In genomic region chr12:76084277-76085158, GRCh38 we compare ENCODE assay signal across 1 cellular context.
A peak's percentile ranks its signal among the peaks of the same experiment; 100 is the strongest.
TF ChIP-seq lines count a peak whose summit lies in the region.

A gene with protein sequence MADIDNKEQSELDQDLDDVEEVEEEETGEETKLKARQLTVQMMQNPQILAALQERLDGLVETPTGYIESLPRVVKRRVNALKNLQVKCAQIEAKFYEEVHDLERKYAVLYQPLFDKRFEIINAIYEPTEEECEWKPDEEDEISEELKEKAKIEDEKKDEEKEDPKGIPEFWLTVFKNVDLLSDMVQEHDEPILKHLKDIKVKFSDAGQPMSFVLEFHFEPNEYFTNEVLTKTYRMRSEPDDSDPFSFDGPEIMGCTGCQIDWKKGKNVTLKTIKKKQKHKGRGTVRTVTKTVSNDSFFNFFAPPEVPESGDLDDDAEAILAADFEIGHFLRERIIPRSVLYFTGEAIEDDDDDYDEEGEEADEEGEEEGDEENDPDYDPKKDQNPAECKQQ (minus strand): TSS chr12:76084685. CDS start chr12:76074219, 10,466 bp downstream.

TF ChIP-seq in K562, 482 proteins besides CTCF, POLR2A, EP300 and RAD21 (continued from another document and continues in another):
- no peak; the same call in 1 of the 2 replicates for TF ChIP-seq ZNF395 (CRISPR knock-in tag; IDR thresholded peaks at IDR 0.05)
- TF ChIP-seq ZBTB1 (CRISPR knock-in tag; IDR thresholded peaks at IDR 0.05; ENCODE audit: borderline replicate concordance, low read depth) = 0 out of 2 replicates have a peak, but pooled peaks have one; percentile 13
- peak; percentile 86 for TF ChIP-seq KDM5B (IDR thresholded peaks at IDR 0.05; ENCODE audit: insufficient replicate concordance, low read depth, low read length)
- 0 out of 2 replicates have a peak, but pooled peaks have one; percentile 35 for TF ChIP-seq ETS1 (conservative IDR thresholded peaks at IDR 0.05; ENCODE audit: control insufficient read depth, low read depth, low read length)
- TF ChIP-seq FOXA3 (CRISPR knock-in tag; conservative IDR thresholded peaks at IDR 0.05 in 1 of 2, IDR thresholded peaks at IDR 0.05 in 1 of 2) = no peak; a peak in 1 of 4 replicates
- TF ChIP-seq NFRKB (IDR thresholded peaks at IDR 0.05; ENCODE audit: low read depth) = peak; percentile 53; the same call in 1 of the 2 replicates
- peak; percentile 37; the same call in 1 of the 2 replicates for TF ChIP-seq ZBTB7A (IDR thresholded peaks at IDR 0.05; ENCODE audit: borderline replicate concordance, control insufficient read depth, low read depth, low read length)
- TF ChIP-seq, protein P1, sequence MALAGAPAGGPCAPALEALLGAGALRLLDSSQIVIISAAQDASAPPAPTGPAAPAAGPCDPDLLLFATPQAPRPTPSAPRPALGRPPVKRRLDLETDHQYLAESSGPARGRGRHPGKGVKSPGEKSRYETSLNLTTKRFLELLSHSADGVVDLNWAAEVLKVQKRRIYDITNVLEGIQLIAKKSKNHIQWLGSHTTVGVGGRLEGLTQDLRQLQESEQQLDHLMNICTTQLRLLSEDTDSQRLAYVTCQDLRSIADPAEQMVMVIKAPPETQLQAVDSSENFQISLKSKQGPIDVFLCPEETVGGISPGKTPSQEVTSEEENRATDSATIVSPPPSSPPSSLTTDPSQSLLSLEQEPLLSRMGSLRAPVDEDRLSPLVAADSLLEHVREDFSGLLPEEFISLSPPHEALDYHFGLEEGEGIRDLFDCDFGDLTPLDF (CRISPR knock-in tag; IDR thresholded peaks at IDR 0.05) = 0 out of 2 replicates have a peak, but pooled peaks have one; percentile 35
- TF ChIP-seq ZNF12 (CRISPR knock-in tag; IDR thresholded peaks at IDR 0.05) = peak; percentile 88
- peak; percentile 93 for TF ChIP-seq NRF1 (conservative IDR thresholded peaks at IDR 0.05 in 1 of 2, IDR thresholded peaks at IDR 0.05 in 1 of 2)
- TF ChIP-seq ATF1 (CRISPR knock-in tag; IDR thresholded peaks at IDR 0.05) = no peak
- TF ChIP-seq ATF1 (tag; IDR thresholded peaks at IDR 0.05) = peak; percentile 78
- no peak for TF ChIP-seq CEBPG (CRISPR knock-in tag; IDR thresholded peaks at IDR 0.05)
- no peak for TF ChIP-seq CEBPG (tag; conservative IDR thresholded peaks at IDR 0.05 in 1 of 2, IDR thresholded peaks at IDR 0.05 in 1 of 2)
- no peak for TF ChIP-seq CREBBP (IDR thresholded peaks at IDR 0.05; ENCODE audit: low read depth, low read length)
- TF ChIP-seq, protein P2, sequence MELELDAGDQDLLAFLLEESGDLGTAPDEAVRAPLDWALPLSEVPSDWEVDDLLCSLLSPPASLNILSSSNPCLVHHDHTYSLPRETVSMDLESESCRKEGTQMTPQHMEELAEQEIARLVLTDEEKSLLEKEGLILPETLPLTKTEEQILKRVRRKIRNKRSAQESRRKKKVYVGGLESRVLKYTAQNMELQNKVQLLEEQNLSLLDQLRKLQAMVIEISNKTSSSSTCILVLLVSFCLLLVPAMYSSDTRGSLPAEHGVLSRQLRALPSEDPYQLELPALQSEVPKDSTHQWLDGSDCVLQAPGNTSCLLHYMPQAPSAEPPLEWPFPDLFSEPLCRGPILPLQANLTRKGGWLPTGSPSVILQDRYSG (tag; conservative IDR thresholded peaks at IDR 0.05; ENCODE audit: low read depth) = no peak
- no peak for TF ChIP-seq NCOA1 (IDR thresholded peaks at IDR 0.05; ENCODE audit: low read depth)
- peak; percentile 60 for TF ChIP-seq MEIS2 (IDR thresholded peaks at IDR 0.05; ENCODE audit: partially characterized antibody)
- peak; percentile 96 for TF ChIP-seq RREB1 (CRISPR knock-in tag; IDR thresholded peaks at IDR 0.05)
- TF ChIP-seq, protein P3, sequence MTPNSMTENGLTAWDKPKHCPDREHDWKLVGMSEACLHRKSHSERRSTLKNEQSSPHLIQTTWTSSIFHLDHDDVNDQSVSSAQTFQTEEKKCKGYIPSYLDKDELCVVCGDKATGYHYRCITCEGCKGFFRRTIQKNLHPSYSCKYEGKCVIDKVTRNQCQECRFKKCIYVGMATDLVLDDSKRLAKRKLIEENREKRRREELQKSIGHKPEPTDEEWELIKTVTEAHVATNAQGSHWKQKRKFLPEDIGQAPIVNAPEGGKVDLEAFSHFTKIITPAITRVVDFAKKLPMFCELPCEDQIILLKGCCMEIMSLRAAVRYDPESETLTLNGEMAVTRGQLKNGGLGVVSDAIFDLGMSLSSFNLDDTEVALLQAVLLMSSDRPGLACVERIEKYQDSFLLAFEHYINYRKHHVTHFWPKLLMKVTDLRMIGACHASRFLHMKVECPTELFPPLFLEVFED (CRISPR knock-in tag; conservative IDR thresholded peaks at IDR 0.05) = peak; percentile 35; the same call in 1 of the 2 replicates
- peak; percentile 95 for TF ChIP-seq KLF13 (tag; IDR thresholded peaks at IDR 0.05; ENCODE audit: borderline replicate concordance, low read depth)
- no peak for TF ChIP-seq ETV6 (IDR thresholded peaks at IDR 0.05; ENCODE audit: borderline replicate concordance in 1 of 2, low read depth in 2 of 2, low read length in 1 of 2)
- peak; percentile 15; the same call in 1 of the 2 replicates for TF ChIP-seq ETV6 (CRISPR knock-in tag; IDR thresholded peaks at IDR 0.05; ENCODE audit: borderline replicate concordance)
- TF ChIP-seq, protein P4, sequence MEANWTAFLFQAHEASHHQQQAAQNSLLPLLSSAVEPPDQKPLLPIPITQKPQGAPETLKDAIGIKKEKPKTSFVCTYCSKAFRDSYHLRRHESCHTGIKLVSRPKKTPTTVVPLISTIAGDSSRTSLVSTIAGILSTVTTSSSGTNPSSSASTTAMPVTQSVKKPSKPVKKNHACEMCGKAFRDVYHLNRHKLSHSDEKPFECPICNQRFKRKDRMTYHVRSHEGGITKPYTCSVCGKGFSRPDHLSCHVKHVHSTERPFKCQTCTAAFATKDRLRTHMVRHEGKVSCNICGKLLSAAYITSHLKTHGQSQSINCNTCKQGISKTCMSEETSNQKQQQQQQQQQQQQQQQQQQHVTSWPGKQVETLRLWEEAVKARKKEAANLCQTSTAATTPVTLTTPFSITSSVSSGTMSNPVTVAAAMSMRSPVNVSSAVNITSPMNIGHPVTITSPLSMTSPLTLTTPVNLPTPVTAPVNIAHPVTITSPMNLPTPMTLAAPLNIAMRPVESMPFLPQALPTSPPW (CRISPR knock-in tag; IDR thresholded peaks at IDR 0.05) = peak; percentile 71
- no peak for TF ChIP-seq KLF1 (tag; IDR thresholded peaks at IDR 0.05)
- no peak for TF ChIP-seq BCL6 (CRISPR knock-in tag; IDR thresholded peaks at IDR 0.05)
- TF ChIP-seq, protein P5, sequence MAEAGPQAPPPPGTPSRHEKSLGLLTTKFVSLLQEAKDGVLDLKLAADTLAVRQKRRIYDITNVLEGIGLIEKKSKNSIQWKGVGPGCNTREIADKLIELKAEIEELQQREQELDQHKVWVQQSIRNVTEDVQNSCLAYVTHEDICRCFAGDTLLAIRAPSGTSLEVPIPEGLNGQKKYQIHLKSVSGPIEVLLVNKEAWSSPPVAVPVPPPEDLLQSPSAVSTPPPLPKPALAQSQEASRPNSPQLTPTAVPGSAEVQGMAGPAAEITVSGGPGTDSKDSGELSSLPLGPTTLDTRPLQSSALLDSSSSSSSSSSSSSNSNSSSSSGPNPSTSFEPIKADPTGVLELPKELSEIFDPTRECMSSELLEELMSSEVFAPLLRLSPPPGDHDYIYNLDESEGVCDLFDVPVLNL (CRISPR knock-in tag; IDR thresholded peaks at IDR 0.05; ENCODE audit: low read depth) = peak; percentile 53; the same call in 1 of the 2 replicates
- 0 out of 2 replicates have a peak, but pooled peaks have one; percentile 43 for TF ChIP-seq ESRRA (IDR thresholded peaks at IDR 0.05; ENCODE audit: borderline replicate concordance, low read depth)
- peak; percentile 84 for TF ChIP-seq U2AF1 (optimal IDR thresholded peaks at IDR 0.05; ENCODE audit: low read depth, low read length)
- peak; percentile 86 for TF ChIP-seq ZBTB2 (IDR thresholded peaks at IDR 0.05)
- no peak for TF ChIP-seq HNRNPK (IDR thresholded peaks at IDR 0.05; ENCODE audit: low read depth, low read length, poor library complexity, severe bottlenecking)
- TF ChIP-seq, protein P6, sequence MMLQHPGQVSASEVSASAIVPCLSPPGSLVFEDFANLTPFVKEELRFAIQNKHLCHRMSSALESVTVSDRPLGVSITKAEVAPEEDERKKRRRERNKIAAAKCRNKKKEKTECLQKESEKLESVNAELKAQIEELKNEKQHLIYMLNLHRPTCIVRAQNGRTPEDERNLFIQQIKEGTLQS (IDR thresholded peaks at IDR 0.05) = no peak
- TF ChIP-seq, protein P6 (CRISPR knock-in tag; conservative IDR thresholded peaks at IDR 0.05) = peak; percentile 12; the same call in 1 of the 2 replicates
- TF ChIP-seq, protein P7, sequence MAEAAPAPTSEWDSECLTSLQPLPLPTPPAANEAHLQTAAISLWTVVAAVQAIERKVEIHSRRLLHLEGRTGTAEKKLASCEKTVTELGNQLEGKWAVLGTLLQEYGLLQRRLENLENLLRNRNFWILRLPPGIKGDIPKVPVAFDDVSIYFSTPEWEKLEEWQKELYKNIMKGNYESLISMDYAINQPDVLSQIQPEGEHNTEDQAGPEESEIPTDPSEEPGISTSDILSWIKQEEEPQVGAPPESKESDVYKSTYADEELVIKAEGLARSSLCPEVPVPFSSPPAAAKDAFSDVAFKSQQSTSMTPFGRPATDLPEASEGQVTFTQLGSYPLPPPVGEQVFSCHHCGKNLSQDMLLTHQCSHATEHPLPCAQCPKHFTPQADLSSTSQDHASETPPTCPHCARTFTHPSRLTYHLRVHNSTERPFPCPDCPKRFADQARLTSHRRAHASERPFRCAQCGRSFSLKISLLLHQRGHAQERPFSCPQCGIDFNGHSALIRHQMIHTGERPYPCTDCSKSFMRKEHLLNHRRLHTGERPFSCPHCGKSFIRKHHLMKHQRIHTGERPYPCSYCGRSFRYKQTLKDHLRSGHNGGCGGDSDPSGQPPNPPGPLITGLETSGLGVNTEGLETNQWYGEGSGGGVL (CRISPR knock-in tag; IDR thresholded peaks at IDR 0.05) = no peak
- no peak for TF ChIP-seq SRSF7 (optimal IDR thresholded peaks at IDR 0.05; ENCODE audit: low read depth, low read length)
- peak; percentile 73 for TF ChIP-seq HMGN3 (IDR thresholded peaks at IDR 0.05; ENCODE audit: borderline replicate concordance, extremely low read depth, insufficient read length, low read depth, low read length)
- TF ChIP-seq KDM4B (IDR thresholded peaks at IDR 0.05; ENCODE audit: borderline replicate concordance in 2 of 2, low read depth in 1 of 2) = no peak
